Comparison of ENCODE assay signal across 8 cellular contexts in the genomic region with DNA sequence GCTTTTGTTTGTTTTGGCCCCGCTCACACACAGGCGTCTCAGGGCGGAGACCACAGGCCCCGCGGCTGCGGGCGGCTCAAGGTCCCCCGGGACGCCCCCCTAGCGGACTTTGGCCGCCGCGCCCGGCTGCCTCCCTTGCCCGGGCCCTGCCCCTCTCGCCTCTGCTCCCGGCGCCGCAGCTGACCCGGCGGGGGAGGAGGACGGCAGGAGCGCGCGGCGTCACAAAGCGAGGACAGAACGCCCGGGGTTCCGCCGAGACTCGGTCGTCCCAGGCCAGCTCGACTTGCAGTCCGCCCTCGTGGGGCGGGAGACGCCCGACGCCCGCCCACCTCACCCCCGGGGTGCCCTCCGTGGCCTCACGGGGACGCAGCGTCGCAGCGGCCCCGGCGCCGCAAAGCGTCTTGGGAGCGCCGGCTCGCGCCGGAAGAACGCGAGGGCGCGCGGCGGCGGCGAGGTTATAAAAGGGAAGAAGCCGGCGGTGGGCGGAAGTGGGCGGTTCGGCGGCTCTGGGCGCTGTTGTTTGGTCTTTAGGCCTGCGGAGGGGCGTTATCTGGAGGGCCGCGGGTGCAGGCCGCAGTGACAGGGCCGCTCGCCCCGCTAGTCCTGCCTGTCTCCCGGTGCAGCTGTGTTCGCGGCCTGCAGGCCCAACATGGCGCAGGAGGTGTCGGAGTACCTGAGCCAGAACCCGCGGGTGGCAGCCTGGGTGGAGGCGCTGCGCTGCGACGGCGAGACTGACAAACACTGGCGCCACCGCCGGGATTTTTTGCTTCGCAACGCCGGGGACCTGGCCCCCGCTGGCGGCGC. TPM values are rescaled to one million over a fixed set of nuclear protein-coding genes. Genes with fewer than 3 reads are reported as not detected.
A peak's percentile ranks its signal among the peaks of the same experiment; 100 is the strongest.
DNase-seq lines count a peak whose midpoint lies in the region; ATAC-seq and TF ChIP-seq lines count a peak whose summit lies in the region.

A gene with protein sequence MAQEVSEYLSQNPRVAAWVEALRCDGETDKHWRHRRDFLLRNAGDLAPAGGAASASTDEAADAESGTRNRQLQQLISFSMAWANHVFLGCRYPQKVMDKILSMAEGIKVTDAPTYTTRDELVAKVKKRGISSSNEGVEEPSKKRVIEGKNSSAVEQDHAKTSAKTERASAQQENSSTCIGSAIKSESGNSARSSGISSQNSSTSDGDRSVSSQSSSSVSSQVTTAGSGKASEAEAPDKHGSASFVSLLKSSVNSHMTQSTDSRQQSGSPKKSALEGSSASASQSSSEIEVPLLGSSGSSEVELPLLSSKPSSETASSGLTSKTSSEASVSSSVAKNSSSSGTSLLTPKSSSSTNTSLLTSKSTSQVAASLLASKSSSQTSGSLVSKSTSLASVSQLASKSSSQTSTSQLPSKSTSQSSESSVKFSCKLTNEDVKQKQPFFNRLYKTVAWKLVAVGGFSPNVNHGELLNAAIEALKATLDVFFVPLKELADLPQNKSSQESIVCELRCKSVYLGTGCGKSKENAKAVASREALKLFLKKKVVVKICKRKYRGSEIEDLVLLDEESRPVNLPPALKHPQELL (plus strand): TSS at position 488 of the 804 bp plus-strand sequence. CDS start 162 bp downstream, at position 650.

- peak; percentile 81 for ATAC-seq in GM21367 (IDR thresholded peaks at IDR 0.05; ENCODE audit: unreplicated experiment)

- H3K4me3 Mint-ChIP-seq in Caco-2 (ENCODE audit: unreplicated experiment), result peak within 1 kb of the TSS; percentile 93

- H3K4me1 ChIP-seq in Caco-2, result peaks cover 40% of the 10 kb centered on the region

- no peaks in the 10 kb centered on the region for H3K27me3 ChIP-seq in Caco-2 (replicated peaks; ENCODE audit: control insufficient read depth, insufficient read depth, low read length)

- peak; percentile 12 for TF ChIP-seq CTCF in Caco-2 (IDR thresholded peaks at IDR 0.05; ENCODE audit: insufficient read depth in 1 of 2, low read depth in 1 of 2, low read length in 1 of 2, severe bottlenecking in 1 of 2, unreplicated experiment in 1 of 2)

- peaks cover 58% of the 10 kb centered on the region for H3K36me3 Mint-ChIP-seq in Caco-2 (ENCODE audit: insufficient read depth, unreplicated experiment)

- CTCF ChIA-PET in Caco-2 (lab: Charles Lee), result interaction anchor here (0.5 to 0.7 kb wide), 2 partner anchors 37 to 497 kb away, joined by 3 to 4 read pairs; no protein-coding TSS in a partner anchor
- CTCF ChIA-PET in activated CD8-positive, alpha-beta memory T cell treated with anti-CD3 and anti-CD28 coated beads for 36 hours (lab: Charles Lee), result interaction anchor here (1.6 to 1.7 kb wide), 2 partner anchors 37 to 61 kb away, joined by 4 to 8 read pairs; no protein-coding TSS in a partner anchor

- H3K36me3 ChIP-seq in Caco-2 (ENCODE audit: control insufficient read depth, insufficient read depth, low read length), result no peaks in the 10 kb centered on the region

- H3K27me3 Mint-ChIP-seq in Caco-2 (ENCODE audit: insufficient read depth, unreplicated experiment), result no peaks in the 10 kb centered on the region

- peaks cover 14% of the 10 kb centered on the region for H3K4me1 Mint-ChIP-seq in Caco-2 (ENCODE audit: low read depth, unreplicated experiment)

- DNase-seq in Caco-2 (peak; percentile 94), HT1080 (ENCODE audit: low read depth) (peak; percentile 96), NOMO-1 (lab: John Stamatoyannopoulos, UW; ENCODE audit: unreplicated experiment in 2 of 2) (peak; percentile 91 to 94), medulla oblongata (ENCODE audit: extremely low spot score) (peak; percentile 95)
- peak; percentile 89 for DNase-seq in effector CD8-positive, alpha-beta T cell (lab: John Stamatoyannopoulos, UW)
- peak; percentile 90 for DNase-seq in stimulated activated CD8-positive, alpha-beta memory T cell treated with anti-CD3 and anti-CD28 coated beads, Interleukin-12 subunit alpha, Interleukin-12 subunit beta, amount 100 ng/mL, for 1 hour (ENCODE audit: low read depth)

- no peaks in the 10 kb centered on the region for H3K9me3 Mint-ChIP-seq in Caco-2 (ENCODE audit: unreplicated experiment)

- no TSS peak for BruUV-seq in Caco-2 (replicated peaks; lab: Mats Ljungman, UMichigan)

- peak within 1 kb of the TSS; percentile 94 for H3K27ac Mint-ChIP-seq in Caco-2 (ENCODE audit: unreplicated experiment)

- POLR2A ChIA-PET in Caco-2 (lab: Charles Lee), result interaction anchor here (0.7 to 1.3 kb wide), 4 partner anchors 35 to 62 kb away, joined by 3 to 6 read pairs (median 4); no protein-coding TSS in a partner anchor
- POLR2A ChIA-PET in activated CD8-positive, alpha-beta memory T cell treated with anti-CD3 and anti-CD28 coated beads for 36 hours (lab: Charles Lee), result interaction anchor here (0.7 to 1.5 kb wide), 7 partner anchors 10 to 1764 kb away, joined by 3 to 7 read pairs (median 4); a partner anchor contains a TSS

- intact Hi-C loops in Caco-2 (cut with micrococcal nuclease; ENCODE audit: unreplicated experiment), result loop anchor here (1.0 to 10.0 kb wide), 3 partner anchors 28 to 350 kb away; a partner anchor contains a TSS

- no peaks in the 10 kb centered on the region for H3K9me3 ChIP-seq in Caco-2

- peak within 1 kb of the TSS; percentile 93 for H3K4me3 ChIP-seq in Caco-2 (ENCODE audit: low read depth, low read length)

RNA-seq across cellular contexts. Expression of the gene that starts here (rescaled TPM):
- total RNA-seq in Caco-2 (2022), result 13.9 and 17.5 TPM in 2 replicates
- total RNA-seq in HT1080 (2014; rRNA removed; shearing (Covaris generic)), result 18.9 and 23.8 TPM in 2 replicates
- polyA plus RNA-seq in HT1080 (2015; cell fraction: cytosol; rRNA removed), result 18.4 and 20.4 TPM in 2 replicates
- 25.4 and 25.6 TPM in 2 replicates for polyA plus RNA-seq in HT1080 (2015; cell fraction: nucleus; rRNA removed)
- 10 to 100 TPM; 25.2 to 25.9 TPM for total RNA-seq in activated CD8-positive, alpha-beta memory T cell treated with anti-CD3 and anti-CD28 coated beads for 36 hours

Comparison
In these comparisons a context has a peak if more than half of its experiments do, and no peak if none do; other contexts are left out.
1. Peak in every context shown above with its lines: DNase-seq, ATAC-seq and H3K4me3 ChIP-seq.